Comparison of ENCODE assay signal across 8 cellular contexts in genomic region chr9:33458444-33458843, GRCh38. TPM values are rescaled to one million over a fixed set of nuclear protein-coding genes. Genes with fewer than 3 reads are reported as not detected.
DNase-seq lines count a peak whose midpoint lies in the region; ATAC-seq and TF ChIP-seq lines count a peak whose summit lies in the region.

No MANE protein-coding gene starts in this region.

- peaks cover 32% of the 10 kb centered on the region for H3K36me3 Mint-ChIP-seq in CD8-positive, alpha-beta T cell
- H3K36me3 Mint-ChIP-seq in activated CD8-positive, alpha-beta memory T cell treated with anti-CD3 and anti-CD28 coated beads, Interleukin-2, amount 10 ng/mL, durations not matched to agents 7 days and 5 days, result peaks cover 4% of the 10 kb centered on the region

- peak overlapping the region; percentile 7 for H3K27ac ChIP-seq in CD8-positive, alpha-beta T cell (ENCODE audit: low read depth, low read length)

- peaks cover 51% of the 10 kb centered on the region for H3K4me1 Mint-ChIP-seq in CD8-positive, alpha-beta T cell (ENCODE audit: low read depth)
- peaks cover 46% of the 10 kb centered on the region for H3K4me1 Mint-ChIP-seq in activated CD8-positive, alpha-beta memory T cell treated with anti-CD3 and anti-CD28 coated beads, Interleukin-2, amount 10 ng/mL, durations not matched to agents 7 days and 5 days

- no peaks in the 10 kb centered on the region for H3K27me3 ChIP-seq in CD8-positive, alpha-beta T cell (ENCODE audit: insufficient read depth, low read length)

- H3K4me3 ChIP-seq in CD8-positive, alpha-beta T cell (ENCODE audit: low read depth, low read length), result no peak overlapping the region

- no peaks in the 10 kb centered on the region for H3K27me3 Mint-ChIP-seq in CD8-positive, alpha-beta T cell (ENCODE audit: low read depth)
- H3K27me3 Mint-ChIP-seq in activated CD8-positive, alpha-beta memory T cell treated with anti-CD3 and anti-CD28 coated beads, Interleukin-2, amount 10 ng/mL, durations not matched to agents 7 days and 5 days, result no peaks in the 10 kb centered on the region

- TF ChIP-seq CTCF in CD8-positive, alpha-beta T cell (IDR thresholded peaks at IDR 0.05), result no peak

- intact Hi-C loops in CD8-positive, alpha-beta T cell (cut with DNase I, micrococcal nuclease), result loop anchor here in 1 of 2 experiments (1.0 kb wide), 1 partner anchor 11 kb away; the partner anchor contains the start of gene AQP3
- intact Hi-C loops in left colon (cut with DNase I, micrococcal nuclease), result no loop called here

- peaks cover 16% of the 10 kb centered on the region for H3K36me3 ChIP-seq in CD8-positive, alpha-beta T cell (ENCODE audit: insufficient read depth, low read length)

- CTCF ChIA-PET in CD8-positive, alpha-beta T cell (lab: Charles Lee), result interaction anchor here (0.7 to 13.0 kb wide), 5 partner anchors 8 to 48 kb away, joined by 3 to 194 read pairs (median 26); partner anchors contain the start of genes AQP3 and NOL6
- CTCF ChIA-PET in activated CD8-positive, alpha-beta memory T cell treated with anti-CD3 and anti-CD28 coated beads, Interleukin-2, amount 10 ng/mL, durations not matched to agents 7 days and 5 days (lab: Charles Lee), result interaction anchor here (1.1 to 18.1 kb wide), 6 partner anchors 8 to 55 kb away, joined by 4 to 233 read pairs (median 12); partner anchors contain the start of genes AQP3 and NOL6

- peak in 6 of 7 experiments; percentile 53 to 78 (median 70) for DNase-seq in CD8-positive, alpha-beta T cell
- peak; percentile 33 for DNase-seq in HK-2 (ENCODE audit: unreplicated experiment)
- DNase-seq in activated CD8-positive, alpha-beta memory T cell treated with anti-CD3 and anti-CD28 coated beads, Interleukin-2, amount 10 ng/mL, durations not matched to agents 7 days and 5 days, result peak; percentile 70
- no peak for DNase-seq in left colon
- DNase-seq in cortex of kidney (lab: John Stamatoyannopoulos, UW), result no peak
- DNase-seq in ecto neural progenitor cell (ENCODE audit: low spot score), result no peak

- peak overlapping the region; percentile 56 for H3K4me3 Mint-ChIP-seq in CD8-positive, alpha-beta T cell
- no peak overlapping the region for H3K4me3 Mint-ChIP-seq in activated CD8-positive, alpha-beta memory T cell treated with anti-CD3 and anti-CD28 coated beads, Interleukin-2, amount 10 ng/mL, durations not matched to agents 7 days and 5 days

- H3K27ac Mint-ChIP-seq in CD8-positive, alpha-beta T cell, result peak overlapping the region; percentile 93
- H3K27ac Mint-ChIP-seq in activated CD8-positive, alpha-beta memory T cell treated with anti-CD3 and anti-CD28 coated beads, Interleukin-2, amount 10 ng/mL, durations not matched to agents 7 days and 5 days, result peak overlapping the region; percentile 79

- peaks cover 53% of the 10 kb centered on the region for H3K4me1 ChIP-seq in CD8-positive, alpha-beta T cell (ENCODE audit: insufficient read depth, low read length)

- POLR2A ChIA-PET in CD8-positive, alpha-beta T cell (lab: Charles Lee), result interaction anchor here (0.7 to 3.7 kb wide), 5 partner anchors 8 to 382 kb away, joined by 3 to 17 read pairs (median 4); partner anchors contain the start of genes AQP3 and NOL6

- ATAC-seq in CD8-positive, alpha-beta T cell, result peak; percentile 84
- peak; percentile 74 for ATAC-seq in activated CD8-positive, alpha-beta memory T cell treated with anti-CD3 and anti-CD28 coated beads, Interleukin-2, amount 10 ng/mL, durations not matched to agents 7 days and 5 days
- ATAC-seq in left colon (peak; percentile 24), GM18909 (IDR thresholded peaks at IDR 0.05; ENCODE audit: poor library complexity, unreplicated experiment) (no peak), HG02973 (IDR thresholded peaks at IDR 0.05; ENCODE audit: unreplicated experiment) (no peak)

- no peaks in the 10 kb centered on the region for H3K9me3 Mint-ChIP-seq in CD8-positive, alpha-beta T cell
- no peaks in the 10 kb centered on the region for H3K9me3 Mint-ChIP-seq in activated CD8-positive, alpha-beta memory T cell treated with anti-CD3 and anti-CD28 coated beads, Interleukin-2, amount 10 ng/mL, durations not matched to agents 7 days and 5 days (ENCODE audit: low read depth)

- H3K9me3 ChIP-seq in CD8-positive, alpha-beta T cell (ENCODE audit: low read length), result no peaks in the 10 kb centered on the region

RNA-seq across cellular contexts. Expression of gene AQP3, which starts 11.1 kb away (rescaled TPM):
- total RNA-seq in CD8-positive, alpha-beta T cell, result 10 to 100 TPM; 48.0 to 50.3 TPM
- 10 to 100 TPM in 1 of 2 experiments, 1 to 10 TPM in 1; 2.8 to 10.4 TPM for total RNA-seq in activated CD8-positive, alpha-beta memory T cell treated with anti-CD3 and anti-CD28 coated beads, Interleukin-2, amount 10 ng/mL, durations not matched to agents 7 days and 5 days
- 1 to 10 TPM; 6.8 to 8.4 TPM for total RNA-seq in left colon

RNA-seq across cellular contexts. Expression of gene NOL6, which starts 15.3 kb away (rescaled TPM):
- total RNA-seq in CD8-positive, alpha-beta T cell, result 10 to 100 TPM; 41.8 to 42.3 TPM
- 10 to 100 TPM; 34.3 to 43.1 TPM for total RNA-seq in activated CD8-positive, alpha-beta memory T cell treated with anti-CD3 and anti-CD28 coated beads, Interleukin-2, amount 10 ng/mL, durations not matched to agents 7 days and 5 days
- 10 to 100 TPM; 14.4 to 20.3 TPM for total RNA-seq in left colon

RNA-seq across cellular contexts. Expression of gene AQP7, which starts 56.1 kb away (rescaled TPM):
- not detected for total RNA-seq in CD8-positive, alpha-beta T cell
- not detected for total RNA-seq in activated CD8-positive, alpha-beta memory T cell treated with anti-CD3 and anti-CD28 coated beads, Interleukin-2, amount 10 ng/mL, durations not matched to agents 7 days and 5 days
- 10 to 100 TPM in 1 of 2 donors, 1 to 10 TPM in 1; 8.3 to 21.0 TPM for total RNA-seq in left colon

Comparison
In these comparisons a context has a peak if more than half of its experiments do, and no peak if none do; other contexts are left out.
1. ATAC-seq: peak in CD8-positive, alpha-beta T cell (single experiment), activated CD8-positive, alpha-beta memory T cell treated with anti-CD3 and anti-CD28 coated beads, Interleukin-2, amount 10 ng/mL, durations not matched to agents 7 days and 5 days (single experiment) and left colon (single experiment); none in GM18909 (single experiment) and HG02973 (single experiment).
2. DNase-seq: peak in CD8-positive, alpha-beta T cell (6 of 7), HK-2 (single experiment) and activated CD8-positive, alpha-beta memory T cell treated with anti-CD3 and anti-CD28 coated beads, Interleukin-2, amount 10 ng/mL, durations not matched to agents 7 days and 5 days (single experiment); none in left colon (0 of 2), cortex of kidney (single experiment) and ecto neural progenitor cell (single experiment).
3. RNA of gene AQP3, which starts 11.1 kb away (total RNA-seq): 48.0 to 50.3 TPM in CD8-positive, alpha-beta T cell; 2.8 to 10.4 TPM in activated CD8-positive, alpha-beta memory T cell treated with anti-CD3 and anti-CD28 coated beads, Interleukin-2, amount 10 ng/mL, durations not matched to agents 7 days and 5 days and 6.8 to 8.4 TPM in left colon; every median in the first group is over 4 times any median in the second.
4. RNA of gene AQP7, which starts 56.1 kb away (total RNA-seq): 8.3 to 21.0 TPM in left colon; not detected in CD8-positive, alpha-beta T cell and not detected in activated CD8-positive, alpha-beta memory T cell treated with anti-CD3 and anti-CD28 coated beads, Interleukin-2, amount 10 ng/mL, durations not matched to agents 7 days and 5 days; every median in the first group is over 4 times any median in the second.